ENCODE assay signal across 1 cellular context in the genomic region with DNA sequence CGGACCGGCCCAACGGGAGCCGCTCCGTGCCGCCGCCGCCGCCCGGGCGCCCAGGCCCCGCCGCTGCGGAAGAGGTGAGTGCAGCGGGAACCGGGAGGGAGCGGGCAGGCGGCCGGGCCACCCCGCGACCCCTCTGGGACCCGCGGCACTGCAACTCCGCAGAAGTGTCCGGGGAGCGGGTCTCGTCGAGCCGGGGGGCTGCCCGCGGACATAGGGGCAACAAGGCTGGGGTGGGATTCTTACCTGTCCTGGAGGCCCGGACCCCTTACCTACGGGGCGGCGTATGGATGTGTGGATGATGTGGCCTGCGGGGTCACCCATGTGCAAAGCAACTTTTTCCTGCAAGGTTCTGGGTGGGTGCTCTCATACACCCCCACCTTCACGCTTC.
TF ChIP-seq lines count a peak whose summit lies in the region.

No MANE protein-coding gene starts in this region.

TF ChIP-seq in SK-N-SH, 30 proteins besides CTCF, POLR2A, EP300 and RAD21 (continued from another document):
- TF ChIP-seq REST (IDR thresholded peaks at IDR 0.05; ENCODE audit: low read depth, low read length) (no peak), ZBTB33 (IDR thresholded peaks at IDR 0.05; ENCODE audit: borderline replicate concordance, low read depth) (no peak), CHD2 (IDR thresholded peaks at IDR 0.05; ENCODE audit: low read length, partially characterized antibody) (no peak), MAX (IDR thresholded peaks at IDR 0.05; ENCODE audit: low read depth) (no peak), TAF1 (IDR thresholded peaks at IDR 0.05; ENCODE audit: borderline replicate concordance, low read depth, low read length) (no peak), TEAD4 (IDR thresholded peaks at IDR 0.05; ENCODE audit: borderline replicate concordance, insufficient read depth) (no peak), MXI1 (IDR thresholded peaks at IDR 0.05; ENCODE audit: low read depth, low read length) (no peak), FOSL2 (IDR thresholded peaks at IDR 0.05; ENCODE audit: borderline replicate concordance, low read depth) (no peak), NFIC (IDR thresholded peaks at IDR 0.05; ENCODE audit: borderline replicate concordance) (no peak), YY1 (IDR thresholded peaks at IDR 0.05; ENCODE audit: low read depth) (no peak), GATA2 (CRISPR knock-in tag; IDR thresholded peaks at IDR 0.05) (no peak), ELF1 (IDR thresholded peaks at IDR 0.05) (no peak), PBX3 (IDR thresholded peaks at IDR 0.05) (no peak), EZH2phosphoT487 (IDR thresholded peaks at IDR 0.05; ENCODE audit: borderline replicate concordance, low read depth) (no peak), RCOR1 (IDR thresholded peaks at IDR 0.05; ENCODE audit: low read length) (no peak), FOXJ3 (CRISPR knock-in tag; IDR thresholded peaks at IDR 0.05) (no peak)
TF ChIP-seq in SK-N-SH: peak in this region for 0.
